ENCODE assay signal across 8 cellular contexts in genomic region chr5:42908509-42909488, GRCh38.
DNase-seq lines count a peak whose midpoint lies in the region; ATAC-seq and TF ChIP-seq lines count a peak whose summit lies in the region.

No MANE protein-coding gene starts in this region.

- intact Hi-C loops in CD14-positive monocyte (cut with micrococcal nuclease) (loop anchor here in 1 of 2 donors (5.0 kb wide), 2 partner anchors 39 to 84 kb away; no protein-coding TSS in a partner anchor), lower leg skin (cut with DNase I; ENCODE audit: low total_unique reads) (no loop called here)

- no peaks in the 10 kb centered on the region for H3K36me3 Mint-ChIP-seq in CD14-positive monocyte

- H3K4me3 ChIP-seq in lower leg skin (ENCODE audit: low read depth, poor library complexity, severe bottlenecking) = peak overlapping the region; percentile 27

- TF ChIP-seq POLR2A in lower leg skin (IDR thresholded peaks at IDR 0.05) = no peak

- no peaks in the 10 kb centered on the region for H3K9me3 Mint-ChIP-seq in CD14-positive monocyte

- H3K27ac Mint-ChIP-seq in CD14-positive monocyte = peak overlapping the region; percentile 13 to 76 (median 44)

- DNase-seq in CD14-positive monocyte (ENCODE audit: low spot score) (peak; percentile 88), NCI-H69 (lab: John Stamatoyannopoulos, UW) (peak; percentile 80), ecto neural progenitor cell (ENCODE audit: low spot score) (peak; percentile 91), lower leg skin (ENCODE audit: low spot score in 2 of 2) (peak; percentile 82 to 97)
- peak; percentile 87 to 89 for DNase-seq in activated CD4-positive, alpha-beta T cell treated with anti-CD3 and anti-CD28 coated beads, Interleukin-2, amount 50 U/mL, for 4 hours
- DNase-seq in stimulated activated CD4-positive, alpha-beta T cell treated with anti-CD3 and anti-CD28 coated beads, Interleukin-4, amount 100 ng/mL, for 24 hours = peak; percentile 92

- ATAC-seq in GM19397 (IDR thresholded peaks at IDR 0.05; ENCODE audit: unreplicated experiment) = peak; percentile 90
- peak; percentile 69 for ATAC-seq in HG03558 (IDR thresholded peaks at IDR 0.05; ENCODE audit: extremely low read depth, unreplicated experiment)

- WGBS in lower leg skin, 2 donors = 5 to 8% methylated on average over 30 of the region's 30 CpGs

- TF ChIP-seq CTCF in CD14-positive monocyte (IDR thresholded peaks at IDR 0.05) (peak; percentile 86), lower leg skin (IDR thresholded peaks at IDR 0.05) (no peak)

- peaks cover 1 to 2% (median 2%) of the 10 kb centered on the region in 3 donors for H3K27me3 Mint-ChIP-seq in CD14-positive monocyte (ENCODE audit: low read depth in 3 of 3)

- peaks cover 12% of the 10 kb centered on the region for H3K4me1 Mint-ChIP-seq in CD14-positive monocyte

- H3K4me3 Mint-ChIP-seq in CD14-positive monocyte = peak overlapping the region; percentile 85 to 97

Comparison
In these comparisons a context has a peak if more than half of its experiments do, and no peak if none do; other contexts are left out.
1. Peak in every context shown above with its lines: DNase-seq, ATAC-seq and H3K4me3 ChIP-seq.